In the genomic region with DNA sequence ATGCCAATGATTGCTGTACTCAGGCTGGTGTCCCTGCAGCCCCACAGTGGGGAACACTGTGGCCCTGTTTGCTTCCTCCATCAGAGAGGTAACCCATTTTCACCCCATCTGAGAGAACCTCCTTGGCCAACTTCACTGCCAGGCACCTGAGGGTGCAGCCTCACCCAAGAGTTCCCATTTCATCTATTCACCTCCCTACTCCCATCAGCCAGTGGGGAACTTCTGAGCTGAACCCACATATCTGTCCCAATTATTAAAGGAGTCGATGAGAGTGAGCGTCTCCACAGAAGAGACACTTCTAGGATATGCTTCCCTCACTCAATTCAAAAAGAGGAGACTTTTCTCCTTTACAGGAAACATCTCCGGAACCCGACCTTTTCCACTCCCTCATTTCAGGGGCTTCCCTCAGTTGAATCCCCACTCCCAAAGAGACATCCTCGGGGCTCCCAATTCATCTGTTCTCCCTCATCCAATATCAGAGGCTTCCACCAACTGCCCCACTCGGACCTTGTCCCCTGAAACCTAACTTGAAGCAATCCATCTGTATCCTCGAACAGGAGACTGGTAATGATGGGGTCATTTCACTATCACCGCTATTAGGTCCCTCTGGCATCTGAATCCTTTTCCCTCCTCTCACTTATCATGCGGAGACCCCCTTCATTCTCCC, we compare ENCODE assay signal across 8 cellular contexts. TPM values are rescaled to one million over a fixed set of nuclear protein-coding genes. Genes with fewer than 3 reads are reported as not detected.
DNase-seq lines count a peak whose midpoint lies in the region; ATAC-seq and TF ChIP-seq lines count a peak whose summit lies in the region.

No MANE protein-coding gene starts in this region.

- H3K36me3 ChIP-seq in MG63, result peaks cover 38% of the 10 kb centered on the region

- DNase-seq in AG10803 (ENCODE audit: low read depth) (no peak), MG63 (no peak), dorsolateral prefrontal cortex (peak in 1 of 10 donors; percentile 30), natural killer cell (no peak), HCEC 1CT (no peak)
- DNase-seq in activated effector memory CD4-positive, alpha-beta T cell treated with Interleukin-2 at 50 U/mL for 16 hours, result no peak

- H3K9me3 ChIP-seq in MG63, result no peaks in the 10 kb centered on the region

- ATAC-seq in natural killer cell (no peak), GM19467 (IDR thresholded peaks at IDR 0.05; ENCODE audit: unreplicated experiment) (no peak), HG02981 (IDR thresholded peaks at IDR 0.05; ENCODE audit: unreplicated experiment) (no peak)

- H3K4me3 Mint-ChIP-seq in natural killer cell, result peak overlapping the region; percentile 100

- intact Hi-C loops in dorsolateral prefrontal cortex (cut with DNase I) (no loop called here), natural killer cell (cut with micrococcal nuclease) (loop anchor here (2.0 to 10.0 kb wide), 3 partner anchors 41 to 447 kb away; a partner anchor contains a TSS)

- H3K27me3 Mint-ChIP-seq in natural killer cell (ENCODE audit: low read depth in 2 of 2), result no peaks in the 10 kb centered on the region

- no peaks in the 10 kb centered on the region for H3K9me3 Mint-ChIP-seq in natural killer cell

- H3K36me3 Mint-ChIP-seq in natural killer cell, result no peaks in the 10 kb centered on the region

- peaks cover 87 to 90% of the 10 kb centered on the region in 2 donors for H3K4me1 Mint-ChIP-seq in natural killer cell

- H3K27ac Mint-ChIP-seq in natural killer cell, result peak overlapping the region; percentile 95 to 99

- H3K4me3 ChIP-seq in AG10803 (ENCODE audit: low read length) (peak overlapping the region; percentile 88), MG63 (peak overlapping the region; percentile 95), dorsolateral prefrontal cortex (peak overlapping the region; percentile 54 to 100 (median 97))

- TF ChIP-seq CTCF in AG10803 (conservative IDR thresholded peaks at IDR 0.05; ENCODE audit: low read length) (no peak), dorsolateral prefrontal cortex (IDR thresholded peaks at IDR 0.05 in 54 of 56, conservative IDR thresholded peaks at IDR 0.05 in 2 of 56; ENCODE audit: low read depth in 1 of 56, partially characterized antibody in 56 of 56) (no peak), natural killer cell (IDR thresholded peaks at IDR 0.05) (no peak)

- peak overlapping the region in 46 of 59 donors; percentile 72 to 99 (median 97) for H3K27ac ChIP-seq in dorsolateral prefrontal cortex

- H3K27me3 ChIP-seq in MG63, result no peaks in the 10 kb centered on the region
- no peaks in the 10 kb centered on the region for H3K27me3 ChIP-seq in dorsolateral prefrontal cortex

RNA-seq across cellular contexts. Expression of a gene that starts 1.0 kb away (rescaled TPM):
- 23.3 and 29.6 TPM in 2 replicates for total RNA-seq in MG63 (2014; rRNA removed; shearing (Covaris generic); ENCODE audit: low replicate concordance)
- 100 to 1,000 TPM in 113 of 120 experiments, 10 to 100 TPM in 7; 81.1 to 180 (median 135) TPM for total RNA-seq in dorsolateral prefrontal cortex
- 100 to 1,000 TPM; 194 to 238 (median 236) TPM for total RNA-seq in natural killer cell

RNA-seq across cellular contexts. Expression of a gene that starts 41.6 kb away (rescaled TPM):
- total RNA-seq in MG63 (2014; rRNA removed; shearing (Covaris generic); ENCODE audit: low replicate concordance), result 18.2 and 31.6 TPM in 2 replicates
- total RNA-seq in dorsolateral prefrontal cortex (10 to 100 TPM; 14.7 to 51.9 (median 24.0) TPM), natural killer cell (10 to 100 TPM; 27.4 to 32.8 (median 31.5) TPM)
